In the genomic region with DNA sequence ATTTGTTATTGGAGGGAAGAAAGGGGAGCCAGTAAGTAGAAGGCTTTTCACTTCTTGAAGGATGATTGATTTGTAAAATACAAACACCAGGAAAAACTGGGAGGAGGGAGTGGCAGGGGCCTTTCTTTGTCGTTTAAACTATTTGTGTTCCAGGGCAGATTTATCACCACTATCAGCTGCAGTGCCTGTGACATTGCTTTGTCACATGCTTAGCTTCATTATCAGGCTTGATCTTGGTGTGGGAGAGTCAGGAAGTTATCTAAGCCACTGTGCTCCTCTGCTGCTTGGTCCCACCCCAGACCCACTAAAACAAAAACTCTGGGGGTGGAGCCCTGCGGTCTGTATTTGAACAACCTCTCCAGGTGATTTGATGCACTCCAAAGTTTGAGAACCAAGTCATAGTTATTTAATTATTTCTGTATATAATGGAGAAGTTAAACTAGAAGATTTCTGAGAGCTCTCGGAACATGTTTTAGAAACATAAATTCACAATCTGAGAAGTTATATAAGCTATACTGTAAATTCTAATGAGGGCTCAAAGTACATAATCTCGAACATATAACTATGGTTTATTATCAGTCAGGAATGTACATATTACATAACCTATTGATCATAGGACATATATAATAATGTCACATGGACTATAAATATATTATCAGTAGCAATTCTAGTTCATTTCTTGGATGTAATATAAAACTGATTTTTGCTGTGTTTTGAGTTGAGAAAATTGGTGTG, we compare ENCODE assay signal across 1 cellular context.
TF ChIP-seq lines count a peak whose summit lies in the region.

No MANE protein-coding gene starts in this region.

TF ChIP-seq in K562, 482 proteins besides CTCF, POLR2A, EP300 and RAD21 (continued from another document and continues in another):
- TF ChIP-seq, protein P1, sequence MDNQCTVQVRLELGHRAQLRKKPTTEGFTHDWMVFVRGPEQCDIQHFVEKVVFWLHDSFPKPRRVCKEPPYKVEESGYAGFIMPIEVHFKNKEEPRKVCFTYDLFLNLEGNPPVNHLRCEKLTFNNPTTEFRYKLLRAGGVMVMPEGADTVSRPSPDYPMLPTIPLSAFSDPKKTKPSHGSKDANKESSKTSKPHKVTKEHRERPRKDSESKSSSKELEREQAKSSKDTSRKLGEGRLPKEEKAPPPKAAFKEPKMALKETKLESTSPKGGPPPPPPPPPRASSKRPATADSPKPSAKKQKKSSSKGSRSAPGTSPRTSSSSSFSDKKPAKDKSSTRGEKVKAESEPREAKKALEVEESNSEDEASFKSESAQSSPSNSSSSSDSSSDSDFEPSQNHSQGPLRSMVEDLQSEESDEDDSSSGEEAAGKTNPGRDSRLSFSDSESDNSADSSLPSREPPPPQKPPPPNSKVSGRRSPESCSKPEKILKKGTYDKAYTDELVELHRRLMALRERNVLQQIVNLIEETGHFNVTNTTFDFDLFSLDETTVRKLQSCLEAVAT (IDR thresholded peaks at IDR 0.05) = no peak
- TF ChIP-seq ZNF830 (CRISPR knock-in tag; IDR thresholded peaks at IDR 0.05) (no peak), PHF21A (IDR thresholded peaks at IDR 0.05; ENCODE audit: borderline replicate concordance, low read depth) (no peak), ZSCAN32 (CRISPR knock-in tag; IDR thresholded peaks at IDR 0.05) (no peak), FOXA1 (IDR thresholded peaks at IDR 0.05; ENCODE audit: borderline replicate concordance) (no peak), NR2C2 (CRISPR knock-in tag; IDR thresholded peaks at IDR 0.05) (no peak), NR2C2 (tag; IDR thresholded peaks at IDR 0.05) (0 out of 2 replicates have a peak, but pooled peaks have one; percentile 24), CBX3 (IDR thresholded peaks at IDR 0.05; ENCODE audit: borderline replicate concordance in 1 of 2, low read length in 2 of 2) (no peak), ZFP1 (CRISPR knock-in tag; IDR thresholded peaks at IDR 0.05) (no peak), KDM1A (IDR thresholded peaks at IDR 0.05) (peak; percentile 83 to 86), MEF2D (tag; conservative IDR thresholded peaks at IDR 0.05; ENCODE audit: low read depth) (0 out of 2 replicates have a peak, but pooled peaks have one; percentile 51), NCOA4 (IDR thresholded peaks at IDR 0.05; ENCODE audit: partially characterized antibody) (no peak), ZNF707 (CRISPR knock-in tag; conservative IDR thresholded peaks at IDR 0.05) (no peak), CBFA2T3 (IDR thresholded peaks at IDR 0.05) (peak; percentile 77), ZNF282 (CRISPR knock-in tag; IDR thresholded peaks at IDR 0.05) (no peak), SPI1 (IDR thresholded peaks at IDR 0.05; ENCODE audit: borderline replicate concordance, low read depth, low read length) (no peak), SRSF3 (IDR thresholded peaks at IDR 0.05; ENCODE audit: insufficient read depth, low read length) (no peak), MYC (IDR thresholded peaks at IDR 0.05; ENCODE audit: low read depth, low read length) (peak; percentile 80), MYC (CRISPR knock-in tag; IDR thresholded peaks at IDR 0.05; ENCODE audit: borderline replicate concordance, low read depth) (no peak), TAF7 (tag; IDR thresholded peaks at IDR 0.05) (no peak), NFIX (CRISPR knock-in tag; IDR thresholded peaks at IDR 0.05; ENCODE audit: low read depth) (no peak), FOSL1 (tag; conservative IDR thresholded peaks at IDR 0.05) (peak; percentile 64; the same call in 1 of the 2 replicates), TEAD4 (IDR thresholded peaks at IDR 0.05; ENCODE audit: low read length) (peak; percentile 74), TEAD4 (CRISPR knock-in tag; IDR thresholded peaks at IDR 0.05; ENCODE audit: borderline replicate concordance) (no peak), TAF1 (IDR thresholded peaks at IDR 0.05; ENCODE audit: control insufficient read depth, extremely low read depth, insufficient read depth, low read length, severe bottlenecking) (no peak), POU5F1 (IDR thresholded peaks at IDR 0.05; ENCODE audit: borderline replicate concordance, low read depth, low read length, partially characterized antibody) (no peak), NR1H2 (CRISPR knock-in tag; IDR thresholded peaks at IDR 0.05) (no peak), GTF2A2 (tag; IDR thresholded peaks at IDR 0.05) (no peak), GABPA (tag; conservative IDR thresholded peaks at IDR 0.05; ENCODE audit: low read depth) (peak; percentile 31; the same call in 1 of the 2 replicates), BCOR (IDR thresholded peaks at IDR 0.05) (no peak), PRPF4 (IDR thresholded peaks at IDR 0.05; ENCODE audit: insufficient read depth, low read depth, low read length, poor library complexity, severe bottlenecking) (no peak), ZNF217 (CRISPR knock-in tag; IDR thresholded peaks at IDR 0.05) (no peak), TCF7 (IDR thresholded peaks at IDR 0.05; ENCODE audit: borderline replicate concordance) (no peak), SRSF9 (IDR thresholded peaks at IDR 0.05; ENCODE audit: borderline replicate concordance, low read depth, low read length) (no peak), RFX5 (IDR thresholded peaks at IDR 0.05; ENCODE audit: low read depth, low read length) (no peak), NEUROD1 (IDR thresholded peaks at IDR 0.05; ENCODE audit: borderline replicate concordance, low read depth, low read length, partially characterized antibody) (peak; percentile 56), STAT5A (IDR thresholded peaks at IDR 0.05; ENCODE audit: borderline replicate concordance, low read length) (peak; percentile 43; the same call in 1 of the 2 replicates), HIVEP1 (CRISPR knock-in tag; IDR thresholded peaks at IDR 0.05) (no peak), ZBTB17 (CRISPR knock-in tag; IDR thresholded peaks at IDR 0.05) (no peak), DDX20 (tag; IDR thresholded peaks at IDR 0.05; ENCODE audit: low read depth) (no peak), NR3C1 (CRISPR knock-in tag; IDR thresholded peaks at IDR 0.05) (no peak), CC2D1A (IDR thresholded peaks at IDR 0.05) (no peak), TBL1XR1 (IDR thresholded peaks at IDR 0.05; ENCODE audit: low read length in 2 of 2) (peak in 1 of 2 experiments; percentile 77; a peak in 1 of 4 replicates), TAF9B (IDR thresholded peaks at IDR 0.05; ENCODE audit: partially characterized antibody) (peak; percentile 73), ZNF212 (CRISPR knock-in tag; IDR thresholded peaks at IDR 0.05) (no peak), ZNF444 (CRISPR knock-in tag; IDR thresholded peaks at IDR 0.05) (no peak), ZNF589 (CRISPR knock-in tag; IDR thresholded peaks at IDR 0.05; ENCODE audit: low read depth) (no peak), ZNF76 (CRISPR knock-in tag; IDR thresholded peaks at IDR 0.05; ENCODE audit: borderline replicate concordance) (no peak), ETS2 (tag; IDR thresholded peaks at IDR 0.05; ENCODE audit: borderline replicate concordance, poor library complexity, severe bottlenecking) (no peak), GABPB1 (CRISPR knock-in tag; IDR thresholded peaks at IDR 0.05) (no peak), TSC22D4 (tag; IDR thresholded peaks at IDR 0.05) (no peak), HDAC1 (IDR thresholded peaks at IDR 0.05) (peak in 1 of 2 experiments; percentile 82; a peak in 2 of 4 replicates), YY1 (IDR thresholded peaks at IDR 0.05; ENCODE audit: borderline replicate concordance in 1 of 3, control insufficient read depth in 1 of 3, extremely low read depth in 1 of 3, insufficient read depth in 3 of 3, insufficient read length in 1 of 3, insufficient replicate concordance in 2 of 3, low read depth in 1 of 3, low read length in 2 of 3) (no peak)
- TF ChIP-seq, protein P2, sequence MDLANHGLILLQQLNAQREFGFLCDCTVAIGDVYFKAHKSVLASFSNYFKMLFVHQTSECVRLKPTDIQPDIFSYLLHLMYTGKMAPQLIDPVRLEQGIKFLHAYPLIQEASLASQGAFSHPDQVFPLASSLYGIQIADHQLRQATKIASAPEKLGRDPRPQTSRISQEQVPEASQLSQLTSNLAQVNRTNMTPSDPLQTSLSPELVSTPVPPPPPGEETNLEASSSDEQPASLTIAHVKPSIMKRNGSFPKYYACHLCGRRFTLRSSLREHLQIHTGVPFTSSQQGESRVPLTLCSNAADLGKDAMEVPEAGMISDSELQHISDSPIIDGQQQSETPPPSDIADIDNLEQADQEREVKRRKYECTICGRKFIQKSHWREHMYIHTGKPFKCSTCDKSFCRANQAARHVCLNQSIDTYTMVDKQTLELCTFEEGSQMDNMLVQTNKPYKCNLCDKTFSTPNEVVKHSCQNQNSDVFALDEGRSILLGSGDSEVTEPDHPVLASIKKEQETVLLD (IDR thresholded peaks at IDR 0.05) = no peak
- TF ChIP-seq, protein P3, sequence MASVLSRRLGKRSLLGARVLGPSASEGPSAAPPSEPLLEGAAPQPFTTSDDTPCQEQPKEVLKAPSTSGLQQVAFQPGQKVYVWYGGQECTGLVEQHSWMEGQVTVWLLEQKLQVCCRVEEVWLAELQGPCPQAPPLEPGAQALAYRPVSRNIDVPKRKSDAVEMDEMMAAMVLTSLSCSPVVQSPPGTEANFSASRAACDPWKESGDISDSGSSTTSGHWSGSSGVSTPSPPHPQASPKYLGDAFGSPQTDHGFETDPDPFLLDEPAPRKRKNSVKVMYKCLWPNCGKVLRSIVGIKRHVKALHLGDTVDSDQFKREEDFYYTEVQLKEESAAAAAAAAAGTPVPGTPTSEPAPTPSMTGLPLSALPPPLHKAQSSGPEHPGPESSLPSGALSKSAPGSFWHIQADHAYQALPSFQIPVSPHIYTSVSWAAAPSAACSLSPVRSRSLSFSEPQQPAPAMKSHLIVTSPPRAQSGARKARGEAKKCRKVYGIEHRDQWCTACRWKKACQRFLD (CRISPR knock-in tag; IDR thresholded peaks at IDR 0.05) = no peak
- TF ChIP-seq, protein P4, sequence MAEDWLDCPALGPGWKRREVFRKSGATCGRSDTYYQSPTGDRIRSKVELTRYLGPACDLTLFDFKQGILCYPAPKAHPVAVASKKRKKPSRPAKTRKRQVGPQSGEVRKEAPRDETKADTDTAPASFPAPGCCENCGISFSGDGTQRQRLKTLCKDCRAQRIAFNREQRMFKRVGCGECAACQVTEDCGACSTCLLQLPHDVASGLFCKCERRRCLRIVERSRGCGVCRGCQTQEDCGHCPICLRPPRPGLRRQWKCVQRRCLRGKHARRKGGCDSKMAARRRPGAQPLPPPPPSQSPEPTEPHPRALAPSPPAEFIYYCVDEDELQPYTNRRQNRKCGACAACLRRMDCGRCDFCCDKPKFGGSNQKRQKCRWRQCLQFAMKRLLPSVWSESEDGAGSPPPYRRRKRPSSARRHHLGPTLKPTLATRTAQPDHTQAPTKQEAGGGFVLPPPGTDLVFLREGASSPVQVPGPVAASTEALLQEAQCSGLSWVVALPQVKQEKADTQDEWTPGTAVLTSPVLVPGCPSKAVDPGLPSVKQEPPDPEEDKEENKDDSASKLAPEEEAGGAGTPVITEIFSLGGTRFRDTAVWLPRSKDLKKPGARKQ (CRISPR knock-in tag; IDR thresholded peaks at IDR 0.05) = no peak
- TF ChIP-seq, protein P5, sequence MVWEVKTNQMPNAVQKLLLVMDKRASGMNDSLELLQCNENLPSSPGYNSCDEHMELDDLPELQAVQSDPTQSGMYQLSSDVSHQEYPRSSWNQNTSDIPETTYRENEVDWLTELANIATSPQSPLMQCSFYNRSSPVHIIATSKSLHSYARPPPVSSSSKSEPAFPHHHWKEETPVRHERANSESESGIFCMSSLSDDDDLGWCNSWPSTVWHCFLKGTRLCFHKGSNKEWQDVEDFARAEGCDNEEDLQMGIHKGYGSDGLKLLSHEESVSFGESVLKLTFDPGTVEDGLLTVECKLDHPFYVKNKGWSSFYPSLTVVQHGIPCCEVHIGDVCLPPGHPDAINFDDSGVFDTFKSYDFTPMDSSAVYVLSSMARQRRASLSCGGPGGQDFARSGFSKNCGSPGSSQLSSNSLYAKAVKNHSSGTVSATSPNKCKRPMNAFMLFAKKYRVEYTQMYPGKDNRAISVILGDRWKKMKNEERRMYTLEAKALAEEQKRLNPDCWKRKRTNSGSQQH (CRISPR knock-in tag; IDR thresholded peaks at IDR 0.05) = no peak
- TF ChIP-seq, protein P6, sequence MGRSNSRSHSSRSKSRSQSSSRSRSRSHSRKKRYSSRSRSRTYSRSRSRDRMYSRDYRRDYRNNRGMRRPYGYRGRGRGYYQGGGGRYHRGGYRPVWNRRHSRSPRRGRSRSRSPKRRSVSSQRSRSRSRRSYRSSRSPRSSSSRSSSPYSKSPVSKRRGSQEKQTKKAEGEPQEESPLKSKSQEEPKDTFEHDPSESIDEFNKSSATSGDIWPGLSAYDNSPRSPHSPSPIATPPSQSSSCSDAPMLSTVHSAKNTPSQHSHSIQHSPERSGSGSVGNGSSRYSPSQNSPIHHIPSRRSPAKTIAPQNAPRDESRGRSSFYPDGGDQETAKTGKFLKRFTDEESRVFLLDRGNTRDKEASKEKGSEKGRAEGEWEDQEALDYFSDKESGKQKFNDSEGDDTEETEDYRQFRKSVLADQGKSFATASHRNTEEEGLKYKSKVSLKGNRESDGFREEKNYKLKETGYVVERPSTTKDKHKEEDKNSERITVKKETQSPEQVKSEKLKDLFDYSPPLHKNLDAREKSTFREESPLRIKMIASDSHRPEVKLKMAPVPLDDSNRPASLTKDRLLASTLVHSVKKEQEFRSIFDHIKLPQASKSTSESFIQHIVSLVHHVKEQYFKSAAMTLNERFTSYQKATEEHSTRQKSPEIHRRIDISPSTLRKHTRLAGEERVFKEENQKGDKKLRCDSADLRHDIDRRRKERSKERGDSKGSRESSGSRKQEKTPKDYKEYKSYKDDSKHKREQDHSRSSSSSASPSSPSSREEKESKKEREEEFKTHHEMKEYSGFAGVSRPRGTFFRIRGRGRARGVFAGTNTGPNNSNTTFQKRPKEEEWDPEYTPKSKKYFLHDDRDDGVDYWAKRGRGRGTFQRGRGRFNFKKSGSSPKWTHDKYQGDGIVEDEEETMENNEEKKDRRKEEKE (IDR thresholded peaks at IDR 0.05; ENCODE audit: borderline replicate concordance in 1 of 2, control insufficient read depth in 1 of 2, low read depth in 2 of 2, low read length in 1 of 2) = no peak
- TF ChIP-seq, protein P7, sequence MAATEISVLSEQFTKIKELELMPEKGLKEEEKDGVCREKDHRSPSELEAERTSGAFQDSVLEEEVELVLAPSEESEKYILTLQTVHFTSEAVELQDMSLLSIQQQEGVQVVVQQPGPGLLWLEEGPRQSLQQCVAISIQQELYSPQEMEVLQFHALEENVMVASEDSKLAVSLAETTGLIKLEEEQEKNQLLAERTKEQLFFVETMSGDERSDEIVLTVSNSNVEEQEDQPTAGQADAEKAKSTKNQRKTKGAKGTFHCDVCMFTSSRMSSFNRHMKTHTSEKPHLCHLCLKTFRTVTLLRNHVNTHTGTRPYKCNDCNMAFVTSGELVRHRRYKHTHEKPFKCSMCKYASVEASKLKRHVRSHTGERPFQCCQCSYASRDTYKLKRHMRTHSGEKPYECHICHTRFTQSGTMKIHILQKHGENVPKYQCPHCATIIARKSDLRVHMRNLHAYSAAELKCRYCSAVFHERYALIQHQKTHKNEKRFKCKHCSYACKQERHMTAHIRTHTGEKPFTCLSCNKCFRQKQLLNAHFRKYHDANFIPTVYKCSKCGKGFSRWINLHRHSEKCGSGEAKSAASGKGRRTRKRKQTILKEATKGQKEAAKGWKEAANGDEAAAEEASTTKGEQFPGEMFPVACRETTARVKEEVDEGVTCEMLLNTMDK (IDR thresholded peaks at IDR 0.05; ENCODE audit: borderline replicate concordance, insufficient read depth, low read depth, low read length, poor library complexity, severe bottlenecking) = no peak
- TF ChIP-seq, protein P8, sequence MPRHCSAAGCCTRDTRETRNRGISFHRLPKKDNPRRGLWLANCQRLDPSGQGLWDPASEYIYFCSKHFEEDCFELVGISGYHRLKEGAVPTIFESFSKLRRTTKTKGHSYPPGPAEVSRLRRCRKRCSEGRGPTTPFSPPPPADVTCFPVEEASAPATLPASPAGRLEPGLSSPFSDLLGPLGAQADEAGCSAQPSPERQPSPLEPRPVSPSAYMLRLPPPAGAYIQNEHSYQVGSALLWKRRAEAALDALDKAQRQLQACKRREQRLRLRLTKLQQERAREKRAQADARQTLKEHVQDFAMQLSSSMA (CRISPR knock-in tag; IDR thresholded peaks at IDR 0.05) = no peak
